ENCODE assay signal across 8 cellular contexts in genomic region chr2:24926602-24927252, GRCh38. TPM values are rescaled to one million over a fixed set of nuclear protein-coding genes. Genes with fewer than 3 reads are reported as not detected.
DNase-seq lines count a peak whose midpoint lies in the region; ATAC-seq, FAIRE-seq and TF ChIP-seq lines count a peak whose summit lies in the region.

No MANE protein-coding gene starts in this region.

- no peaks in the 10 kb centered on the region for H3K27me3 Mint-ChIP-seq in stimulated activated naive CD8-positive, alpha-beta T cell treated with anti-CD3 and anti-CD28 coated beads, Interleukin-15, Interleukin-2, amounts not matched to agents 100 ng/mL and 50 ng/mL, for 24 hours

- 0 out of 2 replicates have a peak overlapping the region, but pooled peaks have one; percentile 38 for H2AFZ ChIP-seq in OCI-LY1 (ENCODE audit: low read length)

- H3K36me3 ChIP-seq in OCI-LY1 (ENCODE audit: insufficient read depth, low read length) (no peaks in the 10 kb centered on the region), bronchial epithelial cell (ENCODE audit: control insufficient read depth, insufficient read depth, low read length) (no peaks in the 10 kb centered on the region)

- peak overlapping the region; percentile 51 for H3K4me3 Mint-ChIP-seq in stimulated activated naive CD8-positive, alpha-beta T cell treated with anti-CD3 and anti-CD28 coated beads, Interleukin-15, Interleukin-2, amounts not matched to agents 100 ng/mL and 50 ng/mL, for 24 hours

- peaks cover 22% of the 10 kb centered on the region for H3K4me1 ChIP-seq in OCI-LY1 (ENCODE audit: insufficient read depth, low read length, severe bottlenecking)

- H3F3A ChIP-seq in OCI-LY1 (ENCODE audit: insufficient read depth, low read length): no peaks in the 10 kb centered on the region

- no peaks in the 10 kb centered on the region for H3K9me2 ChIP-seq in OCI-LY1 (ENCODE audit: low read depth, low read length)

- no peaks in the 10 kb centered on the region for H3K9me3 ChIP-seq in OCI-LY1 (ENCODE audit: low read length)

- H4K20me1 ChIP-seq in OCI-LY1 (ENCODE audit: insufficient read depth, low read length): no peaks in the 10 kb centered on the region

- H3K27ac ChIP-seq in OCI-LY1 (ENCODE audit: low read depth, low read length, poor library complexity, severe bottlenecking): no peak overlapping the region

- no peaks in the 10 kb centered on the region for H3K79me2 ChIP-seq in OCI-LY1 (ENCODE audit: insufficient read depth, low read length)

- peak overlapping the region; percentile 58 for H3K4me2 ChIP-seq in OCI-LY1 (ENCODE audit: low read length)

- H3K27me3 ChIP-seq in OCI-LY1 (ENCODE audit: insufficient read depth, low read length) (no peaks in the 10 kb centered on the region), bronchial epithelial cell (ENCODE audit: control insufficient read depth, insufficient read depth, low read length) (no peaks in the 10 kb centered on the region)

- peak overlapping the region; percentile 42 for H3K4me3 ChIP-seq in OCI-LY1 (ENCODE audit: low read depth, low read length, poor library complexity, severe bottlenecking)
- peak overlapping the region; percentile 3 for H3K4me3 ChIP-seq in bronchial epithelial cell (ENCODE audit: low read depth, low read length)

- DNase-seq in bronchial epithelial cell (ENCODE audit: low read depth): peak; percentile 39
- DNase-seq in lung microvascular endothelial cell (ENCODE audit: low read depth in 2 of 2): peak; percentile 19 to 23
- no peak for DNase-seq in NCI-H2029 treated with DMSO at 0.1 percent for 48 hours (lab: John Stamatoyannopoulos, UW)

- no peak for FAIRE-seq in bronchial epithelial cell (lab: Jason Lieb, UNC)

- H3K4me1 Mint-ChIP-seq in stimulated activated naive CD8-positive, alpha-beta T cell treated with anti-CD3 and anti-CD28 coated beads, Interleukin-15, Interleukin-2, amounts not matched to agents 100 ng/mL and 50 ng/mL, for 24 hours (ENCODE audit: low read depth): peaks cover 12% of the 10 kb centered on the region

- no peaks in the 10 kb centered on the region for H3K9me3 Mint-ChIP-seq in stimulated activated naive CD8-positive, alpha-beta T cell treated with anti-CD3 and anti-CD28 coated beads, Interleukin-15, Interleukin-2, amounts not matched to agents 100 ng/mL and 50 ng/mL, for 24 hours

- peak overlapping the region; percentile 39; the same call in 1 of the 2 replicates for H3K9ac ChIP-seq in OCI-LY1 (ENCODE audit: low read length)

- TF ChIP-seq CTCF in OCI-LY1 (IDR thresholded peaks at IDR 0.05; ENCODE audit: low read length) (no peak), bronchial epithelial cell (IDR thresholded peaks at IDR 0.05; ENCODE audit: insufficient read depth, low read length, severe bottlenecking) (no peak)

- peak overlapping the region; percentile 71 for H3K27ac Mint-ChIP-seq in stimulated activated naive CD8-positive, alpha-beta T cell treated with anti-CD3 and anti-CD28 coated beads, Interleukin-15, Interleukin-2, amounts not matched to agents 100 ng/mL and 50 ng/mL, for 24 hours

- ATAC-seq in GM19328 (IDR thresholded peaks at IDR 0.05; ENCODE audit: unreplicated experiment): no peak
- no peak for ATAC-seq in GM21619 (IDR thresholded peaks at IDR 0.05; ENCODE audit: unreplicated experiment)
- no peak for ATAC-seq in HG02852 (IDR thresholded peaks at IDR 0.05; ENCODE audit: unreplicated experiment)

- no peaks in the 10 kb centered on the region for H3K36me3 Mint-ChIP-seq in stimulated activated naive CD8-positive, alpha-beta T cell treated with anti-CD3 and anti-CD28 coated beads, Interleukin-15, Interleukin-2, amounts not matched to agents 100 ng/mL and 50 ng/mL, for 24 hours (ENCODE audit: low read depth)

RNA-seq across cellular contexts. Expression of gene ADCY3, which starts 6.7 kb away (rescaled TPM):
- total RNA-seq in bronchial epithelial cell (31.1 and 36.0 TPM in 2 replicates), lung microvascular endothelial cell (5.2 and 15.5 TPM in 2 replicates)

RNA-seq across cellular contexts. Expression of gene DNAJC27, which starts 45.0 kb away (rescaled TPM):
- total RNA-seq in bronchial epithelial cell (5.3 and 7.2 TPM in 2 replicates), lung microvascular endothelial cell (0.87 and 1.6 TPM in 2 replicates)
